10 cellular contexts compared by ENCODE assay signal in genomic region chr2:27716301-27717069, GRCh38. TPM values are rescaled to one million over a fixed set of nuclear protein-coding genes. Genes with fewer than 3 reads are reported as not detected.
DNase-seq lines count a peak whose midpoint lies in the region; TF ChIP-seq lines count a peak whose summit lies in the region.
"Had no signal": no experiment of that assay in that cellular context is flagged by ENCODE, and none has a peak within 500 bp of the region (broad histone marks: within the 10 kb centered on the region; RNA-seq: fewer than 3 reads in every experiment).

No MANE protein-coding gene starts in this region.

- H3K4me3 ChIP-seq in iPS-15b (ENCODE audit: low read depth, low read length) = peak overlapping the region; percentile 68
- H3K4me3 ChIP-seq in skeletal muscle tissue (ENCODE audit: low read length in 3 of 3) = peak overlapping the region; percentile 3 to 54 (median 20)
- no peak overlapping the region for H3K4me3 ChIP-seq in thyroid gland (replicated peaks in 1 of 3)

- H3K36me3 ChIP-seq in iPS-15b (ENCODE audit: control insufficient read depth, insufficient read depth, low read length) (no peaks in the 10 kb centered on the region), skeletal muscle tissue (ENCODE audit: control insufficient read depth in 3 of 3, insufficient read depth in 3 of 3, low read length in 3 of 3) (no peaks in the 10 kb centered on the region), thyroid gland (no peaks in the 10 kb centered on the region)

- H3K27ac ChIP-seq in skeletal muscle tissue (ENCODE audit: low read depth, low read length) (peak overlapping the region; percentile 93), thyroid gland (no peak overlapping the region)
- H3K27ac ChIP-seq: 22Rv1, VCaP had no signal

- H3K9me3 Mint-ChIP-seq in activated T-helper 2 cell treated with anti-CD3 and anti-CD28 coated beads, Interferon-gamma antibody, Interleukin-2, Interleukin-4, amounts not matched to agents 10 μg/mL and 5 μg/mL and 100 μg/mL, durations not matched to agents 14 hours and 24 hours and 36 hours = no peaks in the 10 kb centered on the region

- peak overlapping the region; percentile 33 for H3K4me3 Mint-ChIP-seq in activated T-helper 2 cell treated with anti-CD3 and anti-CD28 coated beads, Interferon-gamma antibody, Interleukin-2, Interleukin-4, amounts not matched to agents 10 μg/mL and 5 μg/mL and 100 μg/mL, durations not matched to agents 14 hours and 24 hours and 36 hours (ENCODE audit: low read depth)

- intact Hi-C loops in activated T-helper 2 cell treated with anti-CD3 and anti-CD28 coated beads, Interferon-gamma antibody, Interleukin-2, Interleukin-4, amounts not matched to agents 10 μg/mL and 5 μg/mL and 100 μg/mL, durations not matched to agents 14 hours and 24 hours and 36 hours (cut with micrococcal nuclease) = no loop called here
- intact Hi-C loops in thyroid gland (cut with DNase I) = no loop called here

- H3K27me3 ChIP-seq in iPS-15b (ENCODE audit: control insufficient read depth, insufficient read depth, low read length) = peaks cover 7% of the 10 kb centered on the region
- no peaks in the 10 kb centered on the region for H3K27me3 ChIP-seq in skeletal muscle tissue (ENCODE audit: control insufficient read depth in 3 of 3, insufficient read depth in 3 of 3, low read length in 3 of 3)
- no peaks in the 10 kb centered on the region for H3K27me3 ChIP-seq in thyroid gland

- peak overlapping the region; percentile 23 for H3K27ac Mint-ChIP-seq in activated T-helper 2 cell treated with anti-CD3 and anti-CD28 coated beads, Interferon-gamma antibody, Interleukin-2, Interleukin-4, amounts not matched to agents 10 μg/mL and 5 μg/mL and 100 μg/mL, durations not matched to agents 14 hours and 24 hours and 36 hours

- peaks cover 13% of the 10 kb centered on the region for H3K27me3 Mint-ChIP-seq in activated T-helper 2 cell treated with anti-CD3 and anti-CD28 coated beads, Interferon-gamma antibody, Interleukin-2, Interleukin-4, amounts not matched to agents 10 μg/mL and 5 μg/mL and 100 μg/mL, durations not matched to agents 14 hours and 24 hours and 36 hours (ENCODE audit: low read depth)

- H3K9ac ChIP-seq in iPS-15b (ENCODE audit: low read depth, low read length) = peak overlapping the region; percentile 50
- peak overlapping the region; percentile 51 to 80 (median 69) for H3K9ac ChIP-seq in skeletal muscle tissue (ENCODE audit: low read depth in 1 of 3, low read length in 3 of 3)

- no peaks in the 10 kb centered on the region for H3K9me3 ChIP-seq in iPS-15b (ENCODE audit: control insufficient read depth, insufficient read depth, low read length)
- H3K9me3 ChIP-seq in skeletal muscle tissue (ENCODE audit: control insufficient read depth in 3 of 3, low read length in 3 of 3) = no peaks in the 10 kb centered on the region
- H3K9me3 ChIP-seq in thyroid gland = no peaks in the 10 kb centered on the region

- no peaks in the 10 kb centered on the region for H3K4me1 ChIP-seq in iPS-15b (ENCODE audit: control insufficient read depth, insufficient read depth, low read length)
- peaks cover 17 to 33% (median 29%) of the 10 kb centered on the region in 3 donors for H3K4me1 ChIP-seq in skeletal muscle tissue (ENCODE audit: control insufficient read depth in 3 of 3, insufficient read depth in 3 of 3, low read length in 3 of 3)
- H3K4me1 ChIP-seq in thyroid gland = no peaks in the 10 kb centered on the region

- DNase-seq in DMS 273 (lab: John Stamatoyannopoulos, UW; ENCODE audit: unreplicated experiment) (peak; percentile 50), DMS 273 treated with DMSO at 0.1 percent for 48 hours (lab: John Stamatoyannopoulos, UW) (no peak), KG1 (lab: John Stamatoyannopoulos, UW) (no peak), NCI-H2107 treated with DMSO at 0.1 percent for 48 hours (lab: John Stamatoyannopoulos, UW; ENCODE audit: unreplicated experiment) (no peak), thyroid gland (no peak)
- no peak for DNase-seq in activated T-helper 2 cell treated with anti-CD3 and anti-CD28 coated beads, Interferon-gamma antibody, Interleukin-2, Interleukin-4, amounts not matched to agents 10 μg/mL and 5 μg/mL and 100 μg/mL, durations not matched to agents 14 hours and 24 hours and 36 hours (ENCODE audit: low spot score)

- peaks cover 40% of the 10 kb centered on the region for H3K4me1 Mint-ChIP-seq in activated T-helper 2 cell treated with anti-CD3 and anti-CD28 coated beads, Interferon-gamma antibody, Interleukin-2, Interleukin-4, amounts not matched to agents 10 μg/mL and 5 μg/mL and 100 μg/mL, durations not matched to agents 14 hours and 24 hours and 36 hours (ENCODE audit: low read depth)

- TF ChIP-seq POLR2A in thyroid gland (IDR thresholded peaks at IDR 0.05) = no peak

- H3K36me3 Mint-ChIP-seq in activated T-helper 2 cell treated with anti-CD3 and anti-CD28 coated beads, Interferon-gamma antibody, Interleukin-2, Interleukin-4, amounts not matched to agents 10 μg/mL and 5 μg/mL and 100 μg/mL, durations not matched to agents 14 hours and 24 hours and 36 hours (ENCODE audit: low read depth) = no peaks in the 10 kb centered on the region

- TF ChIP-seq CTCF in thyroid gland (IDR thresholded peaks at IDR 0.05) = no peak

- WGBS in thyroid gland, 2 donors = 58 to 68% methylated on average over 17 to 23 of the region's 25 CpGs

RNA-seq across cellular contexts. Expression of gene SLC4A1AP, which starts 52.8 kb away (rescaled TPM):
- total RNA-seq in activated T-helper 2 cell treated with anti-CD3 and anti-CD28 coated beads, Interferon-gamma antibody, Interleukin-2, Interleukin-4, amounts not matched to agents 10 μg/mL and 5 μg/mL and 100 μg/mL, durations not matched to agents 14 hours and 24 hours and 36 hours = 26.7 and 27.8 TPM in 2 replicates
- total RNA-seq in skeletal muscle tissue (20.9 TPM), thyroid gland (10 to 100 TPM; 16.5 to 26.6 (median 23.4) TPM)

RNA-seq across cellular contexts. Expression of gene SUPT7L, which starts 53.1 kb away (rescaled TPM):
- 32.5 and 37.0 TPM in 2 replicates for total RNA-seq in activated T-helper 2 cell treated with anti-CD3 and anti-CD28 coated beads, Interferon-gamma antibody, Interleukin-2, Interleukin-4, amounts not matched to agents 10 μg/mL and 5 μg/mL and 100 μg/mL, durations not matched to agents 14 hours and 24 hours and 36 hours
- total RNA-seq in skeletal muscle tissue (16.7 TPM), thyroid gland (10 to 100 TPM; 24.9 to 38.1 (median 29.6) TPM)

RNA-seq across cellular contexts. Expression of gene MRPL33, which starts 55.0 kb away (rescaled TPM):
- 57.7 and 58.9 TPM in 2 replicates for total RNA-seq in activated T-helper 2 cell treated with anti-CD3 and anti-CD28 coated beads, Interferon-gamma antibody, Interleukin-2, Interleukin-4, amounts not matched to agents 10 μg/mL and 5 μg/mL and 100 μg/mL, durations not matched to agents 14 hours and 24 hours and 36 hours
- 121 TPM for total RNA-seq in skeletal muscle tissue
- 100 to 1,000 TPM in 3 of 4 donors, 10 to 100 TPM in 1; 70.2 to 166 (median 130) TPM for total RNA-seq in thyroid gland

Comparison
In these comparisons a context has a peak if more than half of its experiments do, and no peak if none do; other contexts are left out.
1. H3K4me3 ChIP-seq: peak in iPS-15b (single experiment) and skeletal muscle tissue (3 of 3); none in thyroid gland (0 of 3).